32 cellular contexts compared by ENCODE assay signal in genomic region chr7:54792383-54792782, GRCh38. TPM values are rescaled to one million over a fixed set of nuclear protein-coding genes. Genes with fewer than 3 reads are reported as not detected.
DNase-seq lines count a peak whose midpoint lies in the region; ATAC-seq and TF ChIP-seq lines count a peak whose summit lies in the region.
"Had no signal": no experiment of that assay in that cellular context is flagged by ENCODE, and none has a peak within 500 bp of the region (broad histone marks: within the 10 kb centered on the region; RNA-seq: fewer than 3 reads in every experiment).

No MANE protein-coding gene starts in this region.

- H3K4me2 ChIP-seq in IMR-90 (ENCODE audit: low read depth, low read length): no peak overlapping the region
- H3K4me2 ChIP-seq: A549; BLaER1; BLaER1 treated with 17β-estradiol and CSF1 and Interleukin-3, amounts not matched to agents 10 nM and 100 nM had no signal

- no peak overlapping the region for H3K18ac ChIP-seq in IMR-90 (ENCODE audit: low read depth, low read length)

- H2BK15ac ChIP-seq in IMR-90 (ENCODE audit: low read depth, low read length): no peak overlapping the region

- no peaks in the 10 kb centered on the region for H3K36me3 ChIP-seq in IMR-90 (ENCODE audit: control insufficient read depth, insufficient read depth, low read length)
- H3K36me3 ChIP-seq: BE2C; BLaER1; BLaER1 treated with 17β-estradiol and CSF1 and Interleukin-3, amounts not matched to agents 10 nM and 100 nM had no signal

- H2AK9ac ChIP-seq in IMR-90 (replicated peaks; ENCODE audit: low read depth, low read length, poor library complexity): no peak overlapping the region

- peaks cover 5% of the 10 kb centered on the region for H3K4me1 ChIP-seq in IMR-90 (ENCODE audit: control insufficient read depth, insufficient read depth, low read length)
- H3K4me1 ChIP-seq: BLaER1; BLaER1 treated with 17β-estradiol and CSF1 and Interleukin-3, amounts not matched to agents 10 nM and 100 nM; Caco-2 had no signal

- DNase-seq in H4 (ENCODE audit: low spot score) (peak; percentile 5), IMR-90 (no peak), Kasumi-1 (lab: John Stamatoyannopoulos, UW) (no peak), AG08396 (ENCODE audit: low spot score) (no peak)
- DNase-seq in activated CD4-positive, alpha-beta T cell treated with anti-CD3 and anti-CD28 coated beads for 36 hours: no peak
- DNase-seq: 8988T; ACHN; AML-193; BE2C; C1 segment of cervical spinal cord; Caco-2; Calu3; CD4-positive, alpha-beta memory T cell; CD4-positive, alpha-beta T cell; CD4-positive, CD25-positive, alpha-beta regulatory T cell; CD8-positive, alpha-beta memory T cell; CD8-positive, alpha-beta T cell; COR-L47; DMS 273 treated with DMSO at 0.1 percent for 48 hours; DMS153; DMS53; DMS79; DMS79 treated with DMSO at 0.1 percent for 48 hours; DND-41; EL had no signal

- CTCF ChIA-PET in IMR-90 (lab: Yijun Ruan, JAX): no interaction called here
- CTCF ChIA-PET in activated CD4-positive, alpha-beta T cell treated with anti-CD3 and anti-CD28 coated beads for 36 hours (lab: Charles Lee): no interaction called here

- peak overlapping the region; percentile 21; the same call in 1 of the 2 replicates for H3K27ac ChIP-seq in C4-2B
- no peak overlapping the region for H3K27ac ChIP-seq in IMR-90 (ENCODE audit: insufficient read depth, low read length)
- H3K27ac ChIP-seq: 22Rv1; BLaER1; BLaER1 treated with 17β-estradiol and CSF1 and Interleukin-3, amounts not matched to agents 10 nM and 100 nM had no signal

- no peaks in the 10 kb centered on the region for H3K9me3 ChIP-seq in IMR-90 (ENCODE audit: control insufficient read depth, insufficient read depth, low read length)
- H3K9me3 ChIP-seq: A549, BE2C, BLaER1, Caco-2 had no signal

- no peak overlapping the region for H2BK120ac ChIP-seq in IMR-90 (ENCODE audit: low read depth, low read length)

- no peak overlapping the region for H4K8ac ChIP-seq in IMR-90 (ENCODE audit: low read depth in 2 of 2, low read length in 2 of 2)

- no peak overlapping the region for H3K56ac ChIP-seq in IMR-90 (ENCODE audit: extremely low read depth, insufficient read depth, low read length)

- no peak overlapping the region for H4K91ac ChIP-seq in IMR-90 (ENCODE audit: insufficient read depth, low read depth, low read length)

- H3K14ac ChIP-seq in IMR-90 (replicated peaks; ENCODE audit: low read depth, low read length): no peak overlapping the region

- H2AFZ ChIP-seq in IMR-90 (replicated peaks; ENCODE audit: low read length, poor library complexity): no peak overlapping the region

- H3K27ac Mint-ChIP-seq in activated CD4-positive, alpha-beta T cell treated with anti-CD3 and anti-CD28 coated beads for 36 hours: no peak overlapping the region
- H3K27ac Mint-ChIP-seq: B cell; CD14-positive monocyte; CD4-positive, alpha-beta memory T cell; CD4-positive, alpha-beta T cell; CD4-positive, CD25-positive, alpha-beta regulatory T cell; CD8-positive, alpha-beta memory T cell; CD8-positive, alpha-beta T cell had no signal

- POLR2A ChIA-PET in IMR-90 (lab: Charles Lee; ENCODE audit: unreplicated experiment): no interaction called here
- POLR2A ChIA-PET in activated CD4-positive, alpha-beta T cell treated with anti-CD3 and anti-CD28 coated beads for 36 hours (lab: Charles Lee): no interaction called here

- dilution Hi-C loops in IMR-90 (cut with HindIII; ENCODE audit: low sequenced_read_pairs, unreplicated experiment): no loop called here

- ATAC-seq in IMR-90 (ENCODE audit: low read depth): no peak
- ATAC-seq in activated CD4-positive, alpha-beta T cell treated with anti-CD3 and anti-CD28 coated beads for 36 hours: no peak
- ATAC-seq: A549; CD8-positive, alpha-beta T cell had no signal

- H3K79me1 ChIP-seq in IMR-90 (ENCODE audit: low read depth in 1 of 2, low read length in 2 of 2): no peaks in the 10 kb centered on the region

- TF ChIP-seq POLR2A in IMR-90 (IDR thresholded peaks at IDR 0.05; ENCODE audit: low read depth, low read length): no peak

- no peak overlapping the region for H3K4ac ChIP-seq in IMR-90 (ENCODE audit: low read depth, low read length)

- no TSS peak for BruUV-seq in IMR-90 (replicated peaks; lab: Mats Ljungman, UMichigan)

- H4K20me1 ChIP-seq in IMR-90 (ENCODE audit: insufficient read depth, low read length): no peaks in the 10 kb centered on the region
- H4K20me1 ChIP-seq: BLaER1; BLaER1 treated with 17β-estradiol and CSF1 and Interleukin-3, amounts not matched to agents 10 nM and 100 nM had no signal

- in situ Hi-C loops in IMR-90 (cut with MboI; ENCODE audit: low sequenced_read_pairs): loop anchor here (25.0 kb wide), 1 partner anchor 370 kb away; no protein-coding TSS in a partner anchor

- H3K9me1 ChIP-seq in IMR-90 (ENCODE audit: insufficient read depth, low read length): peaks cover 2% of the 10 kb centered on the region; the same call in 1 of the 2 replicates

- no peak overlapping the region for H3K4me3 Mint-ChIP-seq in activated CD4-positive, alpha-beta T cell treated with anti-CD3 and anti-CD28 coated beads for 36 hours
- H3K4me3 Mint-ChIP-seq: B cell; CD14-positive monocyte; CD4-positive, alpha-beta memory T cell; CD4-positive, alpha-beta T cell; CD4-positive, CD25-positive, alpha-beta regulatory T cell; CD8-positive, alpha-beta memory T cell; CD8-positive, alpha-beta T cell had no signal

- H4K5ac ChIP-seq in IMR-90 (ENCODE audit: low read depth, low read length): no peak overlapping the region

- peaks cover 28% of the 10 kb centered on the region for H3K27me3 Mint-ChIP-seq in activated CD4-positive, alpha-beta T cell treated with anti-CD3 and anti-CD28 coated beads for 36 hours

- H3K23ac ChIP-seq in IMR-90 (ENCODE audit: low read depth, low read length): no peak overlapping the region

- no peaks in the 10 kb centered on the region for H3K36me3 Mint-ChIP-seq in activated CD4-positive, alpha-beta T cell treated with anti-CD3 and anti-CD28 coated beads for 36 hours (ENCODE audit: low read depth)
- H3K36me3 Mint-ChIP-seq: CD14-positive monocyte; CD4-positive, alpha-beta memory T cell; CD4-positive, CD25-positive, alpha-beta regulatory T cell; CD8-positive, alpha-beta memory T cell; CD8-positive, alpha-beta T cell had no signal

- TF ChIP-seq CTCF in C4-2B (conservative IDR thresholded peaks at IDR 0.05) (no peak), IMR-90 (conservative IDR thresholded peaks at IDR 0.05; ENCODE audit: low read depth, low read length) (no peak)

- no peaks in the 10 kb centered on the region for H3K9me3 Mint-ChIP-seq in activated CD4-positive, alpha-beta T cell treated with anti-CD3 and anti-CD28 coated beads for 36 hours (ENCODE audit: low read depth)
- H3K9me3 Mint-ChIP-seq: CD4-positive, alpha-beta T cell; CD8-positive, alpha-beta memory T cell; CD8-positive, alpha-beta T cell had no signal

- H3K4me3 ChIP-seq in IMR-90 (ENCODE audit: insufficient read depth, low read depth, low read length): no peak overlapping the region
- H3K4me3 ChIP-seq: A549; BLaER1; BLaER1 treated with 17β-estradiol and CSF1 and Interleukin-3, amounts not matched to agents 10 nM and 100 nM had no signal

- intact Hi-C loops in IMR-90 (cut with micrococcal nuclease): no loop called here
- intact Hi-C loops in activated CD4-positive, alpha-beta T cell treated with anti-CD3 and anti-CD28 coated beads for 36 hours (cut with DNase I, micrococcal nuclease): no loop called here

- no peak overlapping the region for H3K9ac ChIP-seq in IMR-90 (ENCODE audit: low read depth, low read length)
- H3K9ac ChIP-seq: BLaER1; BLaER1 treated with 17β-estradiol and CSF1 and Interleukin-3, amounts not matched to agents 10 nM and 100 nM had no signal

- no CpG with 5 or more reads among the region's 11 CpGs for WGBS in IMR-90 (ENCODE audit: extremely low coverage in 2 of 2, insufficient read length in 1 of 2), 2 experiments

- H3K27me3 ChIP-seq in IMR-90 (ENCODE audit: control insufficient read depth, insufficient read depth, low read length): no peaks in the 10 kb centered on the region
- H3K27me3 ChIP-seq: BE2C; BLaER1; BLaER1 treated with 17β-estradiol and CSF1 and Interleukin-3, amounts not matched to agents 10 nM and 100 nM had no signal

- no peak overlapping the region for H2BK20ac ChIP-seq in IMR-90 (ENCODE audit: low read depth, low read length)

- peaks cover 6% of the 10 kb centered on the region for H3K4me1 Mint-ChIP-seq in activated CD4-positive, alpha-beta T cell treated with anti-CD3 and anti-CD28 coated beads for 36 hours
- H3K4me1 Mint-ChIP-seq: B cell had no signal

- H2AK5ac ChIP-seq in IMR-90 (ENCODE audit: low read depth, low read length): peak overlapping the region; percentile 44; the same call in 1 of the 2 replicates

- TF ChIP-seq RAD21 in IMR-90 (IDR thresholded peaks at IDR 0.05; ENCODE audit: low read length): no peak

- no peak overlapping the region for H2BK5ac ChIP-seq in IMR-90 (ENCODE audit: low read depth, low read length, poor library complexity, severe bottlenecking)

TF ChIP-seq in IMR-90, 13 proteins besides CTCF, POLR2A, EP300 and RAD21 (continues in another document):
- TF ChIP-seq MXI1 (IDR thresholded peaks at IDR 0.05; ENCODE audit: borderline replicate concordance, low read depth, low read length) (no peak), USF2 (IDR thresholded peaks at IDR 0.05; ENCODE audit: low read depth, low read length) (no peak), MAFK (IDR thresholded peaks at IDR 0.05; ENCODE audit: low read depth, low read length) (no peak), FOS (IDR thresholded peaks at IDR 0.05; ENCODE audit: low read depth, low read length) (no peak)

RNA-seq across cellular contexts. Expression of gene SEC61G, which starts 33.4 kb away (rescaled TPM):
- total RNA-seq in H4 (2014; rRNA removed; shearing (Covaris generic)): 1,536 and 1,603 TPM in 2 replicates
- 387 and 3,014 TPM in 2 replicates for total RNA-seq in IMR-90 (2012; rRNA removed)
- 426 and 685 TPM in 2 replicates for polyA plus RNA-seq in IMR-90 (2012; rRNA removed)
- 85.7 and 214 TPM in 2 replicates for polyA plus RNA-seq in IMR-90 (2012; cell fraction: cytosol; rRNA removed)
- polyA plus RNA-seq in IMR-90 (2012; cell fraction: nucleus; rRNA removed; ENCODE audit: low replicate concordance): 12.9 and 140 TPM in 2 replicates
- 100 to 1,000 TPM in 1 of 2 experiments, 10 to 100 TPM in 1; 78.4 to 191 TPM for total RNA-seq in activated CD4-positive, alpha-beta T cell treated with anti-CD3 and anti-CD28 coated beads for 36 hours
